1 cellular context compared by ENCODE assay signal in the genomic region with DNA sequence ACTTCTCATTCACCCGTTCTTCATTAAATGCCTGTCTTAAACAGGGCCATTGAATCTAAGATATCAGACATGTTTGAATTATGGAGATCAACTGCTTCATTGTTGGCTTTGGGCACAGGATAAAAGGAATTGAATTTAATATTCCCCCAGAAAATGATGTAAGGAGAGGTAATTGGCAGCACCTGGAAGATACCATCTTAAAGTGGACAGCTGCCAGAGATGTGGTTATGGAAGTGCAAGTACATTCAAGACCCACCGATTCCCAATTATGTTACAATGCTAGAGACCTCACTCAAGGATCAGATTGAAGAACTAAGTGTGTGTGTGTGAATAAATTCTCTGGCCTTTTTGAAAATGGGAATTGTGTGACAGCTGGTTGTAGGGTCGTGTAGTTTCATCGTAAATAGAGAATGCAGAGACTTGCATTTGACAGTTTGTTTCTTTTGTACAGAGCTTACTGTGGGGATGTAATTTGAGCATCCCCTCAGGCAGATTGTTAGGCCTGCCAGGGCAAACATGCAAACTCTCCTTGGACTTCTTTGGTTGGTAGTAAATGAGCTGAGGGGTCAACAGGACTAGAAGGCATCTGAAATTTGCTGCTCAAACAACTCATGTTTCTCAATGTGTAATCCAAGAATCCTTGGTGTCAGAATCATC.
TF ChIP-seq lines count a peak whose summit lies in the region.

No MANE protein-coding gene starts in this region.

TF ChIP-seq in HEK293, 187 proteins besides CTCF, POLR2A, EP300 and RAD21 (continued from another document and continues in another):
- TF ChIP-seq ZNF670 (tag by site-specific recombination; IDR thresholded peaks at IDR 0.05; ENCODE audit: low read depth): no peak
- no peak for TF ChIP-seq KLF9 (tag by site-specific recombination; IDR thresholded peaks at IDR 0.05; ENCODE audit: low read depth)
- TF ChIP-seq ZNF654 (tag by site-specific recombination; IDR thresholded peaks at IDR 0.05; ENCODE audit: low read depth): no peak
- no peak for TF ChIP-seq ZNF394 (tag by site-specific recombination; IDR thresholded peaks at IDR 0.05; ENCODE audit: borderline replicate concordance)
- TF ChIP-seq, protein P1, sequence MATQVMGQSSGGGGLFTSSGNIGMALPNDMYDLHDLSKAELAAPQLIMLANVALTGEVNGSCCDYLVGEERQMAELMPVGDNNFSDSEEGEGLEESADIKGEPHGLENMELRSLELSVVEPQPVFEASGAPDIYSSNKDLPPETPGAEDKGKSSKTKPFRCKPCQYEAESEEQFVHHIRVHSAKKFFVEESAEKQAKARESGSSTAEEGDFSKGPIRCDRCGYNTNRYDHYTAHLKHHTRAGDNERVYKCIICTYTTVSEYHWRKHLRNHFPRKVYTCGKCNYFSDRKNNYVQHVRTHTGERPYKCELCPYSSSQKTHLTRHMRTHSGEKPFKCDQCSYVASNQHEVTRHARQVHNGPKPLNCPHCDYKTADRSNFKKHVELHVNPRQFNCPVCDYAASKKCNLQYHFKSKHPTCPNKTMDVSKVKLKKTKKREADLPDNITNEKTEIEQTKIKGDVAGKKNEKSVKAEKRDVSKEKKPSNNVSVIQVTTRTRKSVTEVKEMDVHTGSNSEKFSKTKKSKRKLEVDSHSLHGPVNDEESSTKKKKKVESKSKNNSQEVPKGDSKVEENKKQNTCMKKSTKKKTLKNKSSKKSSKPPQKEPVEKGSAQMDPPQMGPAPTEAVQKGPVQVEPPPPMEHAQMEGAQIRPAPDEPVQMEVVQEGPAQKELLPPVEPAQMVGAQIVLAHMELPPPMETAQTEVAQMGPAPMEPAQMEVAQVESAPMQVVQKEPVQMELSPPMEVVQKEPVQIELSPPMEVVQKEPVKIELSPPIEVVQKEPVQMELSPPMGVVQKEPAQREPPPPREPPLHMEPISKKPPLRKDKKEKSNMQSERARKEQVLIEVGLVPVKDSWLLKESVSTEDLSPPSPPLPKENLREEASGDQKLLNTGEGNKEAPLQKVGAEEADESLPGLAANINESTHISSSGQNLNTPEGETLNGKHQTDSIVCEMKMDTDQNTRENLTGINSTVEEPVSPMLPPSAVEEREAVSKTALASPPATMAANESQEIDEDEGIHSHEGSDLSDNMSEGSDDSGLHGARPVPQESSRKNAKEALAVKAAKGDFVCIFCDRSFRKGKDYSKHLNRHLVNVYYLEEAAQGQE (tag by site-specific recombination; IDR thresholded peaks at IDR 0.05): peak; percentile 67
- TF ChIP-seq, protein P2, sequence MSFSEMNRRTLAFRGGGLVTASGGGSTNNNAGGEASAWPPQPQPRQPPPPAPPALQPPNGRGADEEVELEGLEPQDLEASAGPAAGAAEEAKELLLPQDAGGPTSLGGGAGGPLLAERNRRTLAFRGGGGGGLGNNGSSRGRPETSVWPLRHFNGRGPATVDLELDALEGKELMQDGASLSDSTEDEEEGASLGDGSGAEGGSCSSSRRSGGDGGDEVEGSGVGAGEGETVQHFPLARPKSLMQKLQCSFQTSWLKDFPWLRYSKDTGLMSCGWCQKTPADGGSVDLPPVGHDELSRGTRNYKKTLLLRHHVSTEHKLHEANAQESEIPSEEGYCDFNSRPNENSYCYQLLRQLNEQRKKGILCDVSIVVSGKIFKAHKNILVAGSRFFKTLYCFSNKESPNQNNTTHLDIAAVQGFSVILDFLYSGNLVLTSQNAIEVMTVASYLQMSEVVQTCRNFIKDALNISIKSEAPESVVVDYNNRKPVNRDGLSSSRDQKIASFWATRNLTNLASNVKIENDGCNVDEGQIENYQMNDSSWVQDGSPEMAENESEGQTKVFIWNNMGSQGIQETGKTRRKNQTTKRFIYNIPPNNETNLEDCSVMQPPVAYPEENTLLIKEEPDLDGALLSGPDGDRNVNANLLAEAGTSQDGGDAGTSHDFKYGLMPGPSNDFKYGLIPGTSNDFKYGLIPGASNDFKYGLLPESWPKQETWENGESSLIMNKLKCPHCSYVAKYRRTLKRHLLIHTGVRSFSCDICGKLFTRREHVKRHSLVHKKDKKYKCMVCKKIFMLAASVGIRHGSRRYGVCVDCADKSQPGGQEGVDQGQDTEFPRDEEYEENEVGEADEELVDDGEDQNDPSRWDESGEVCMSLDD (tag by site-specific recombination; IDR thresholded peaks at IDR 0.05): no peak
- no peak for TF ChIP-seq ZNF138 (tag by site-specific recombination; IDR thresholded peaks at IDR 0.05; ENCODE audit: borderline replicate concordance)
- TF ChIP-seq, protein P3, sequence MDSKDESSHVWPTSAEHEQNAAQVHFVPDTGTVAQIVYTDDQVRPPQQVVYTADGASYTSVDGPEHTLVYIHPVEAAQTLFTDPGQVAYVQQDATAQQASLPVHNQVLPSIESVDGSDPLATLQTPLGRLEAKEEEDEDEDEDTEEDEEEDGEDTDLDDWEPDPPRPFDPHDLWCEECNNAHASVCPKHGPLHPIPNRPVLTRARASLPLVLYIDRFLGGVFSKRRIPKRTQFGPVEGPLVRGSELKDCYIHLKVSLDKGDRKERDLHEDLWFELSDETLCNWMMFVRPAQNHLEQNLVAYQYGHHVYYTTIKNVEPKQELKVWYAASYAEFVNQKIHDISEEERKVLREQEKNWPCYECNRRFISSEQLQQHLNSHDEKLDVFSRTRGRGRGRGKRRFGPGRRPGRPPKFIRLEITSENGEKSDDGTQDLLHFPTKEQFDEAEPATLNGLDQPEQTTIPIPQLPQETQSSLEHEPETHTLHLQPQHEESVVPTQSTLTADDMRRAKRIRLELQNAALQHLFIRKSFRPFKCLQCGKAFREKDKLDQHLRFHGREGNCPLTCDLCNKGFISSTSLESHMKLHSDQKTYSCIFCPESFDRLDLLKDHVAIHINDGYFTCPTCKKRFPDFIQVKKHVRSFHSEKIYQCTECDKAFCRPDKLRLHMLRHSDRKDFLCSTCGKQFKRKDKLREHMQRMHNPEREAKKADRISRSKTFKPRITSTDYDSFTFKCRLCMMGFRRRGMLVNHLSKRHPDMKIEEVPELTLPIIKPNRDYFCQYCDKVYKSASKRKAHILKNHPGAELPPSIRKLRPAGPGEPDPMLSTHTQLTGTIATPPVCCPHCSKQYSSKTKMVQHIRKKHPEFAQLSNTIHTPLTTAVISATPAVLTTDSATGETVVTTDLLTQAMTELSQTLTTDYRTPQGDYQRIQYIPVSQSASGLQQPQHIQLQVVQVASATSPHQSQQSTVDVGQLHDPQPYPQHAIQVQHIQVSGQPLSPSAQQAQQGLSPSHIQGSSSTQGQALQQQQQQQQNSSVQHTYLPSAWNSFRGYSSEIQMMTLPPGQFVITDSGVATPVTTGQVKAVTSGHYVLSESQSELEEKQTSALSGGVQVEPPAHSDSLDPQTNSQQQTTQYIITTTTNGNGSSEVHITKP (tag by site-specific recombination; IDR thresholded peaks at IDR 0.05): peak; percentile 98
- peak; percentile 71 for TF ChIP-seq OSR2 (tag by site-specific recombination; IDR thresholded peaks at IDR 0.05)
- peak; percentile 17 for TF ChIP-seq ZNF785 (tag by site-specific recombination; IDR thresholded peaks at IDR 0.05)
- no peak for TF ChIP-seq SALL2 (tag by site-specific recombination; IDR thresholded peaks at IDR 0.05; ENCODE audit: borderline replicate concordance)
- peak; percentile 27; the same call in 1 of the 2 replicates for TF ChIP-seq ZNF624 (tag by site-specific recombination; IDR thresholded peaks at IDR 0.05)
- peak; percentile 53; the same call in 1 of the 2 replicates for TF ChIP-seq TRIM28 (IDR thresholded peaks at IDR 0.05; ENCODE audit: borderline replicate concordance, low read length)
- TF ChIP-seq, protein P4, sequence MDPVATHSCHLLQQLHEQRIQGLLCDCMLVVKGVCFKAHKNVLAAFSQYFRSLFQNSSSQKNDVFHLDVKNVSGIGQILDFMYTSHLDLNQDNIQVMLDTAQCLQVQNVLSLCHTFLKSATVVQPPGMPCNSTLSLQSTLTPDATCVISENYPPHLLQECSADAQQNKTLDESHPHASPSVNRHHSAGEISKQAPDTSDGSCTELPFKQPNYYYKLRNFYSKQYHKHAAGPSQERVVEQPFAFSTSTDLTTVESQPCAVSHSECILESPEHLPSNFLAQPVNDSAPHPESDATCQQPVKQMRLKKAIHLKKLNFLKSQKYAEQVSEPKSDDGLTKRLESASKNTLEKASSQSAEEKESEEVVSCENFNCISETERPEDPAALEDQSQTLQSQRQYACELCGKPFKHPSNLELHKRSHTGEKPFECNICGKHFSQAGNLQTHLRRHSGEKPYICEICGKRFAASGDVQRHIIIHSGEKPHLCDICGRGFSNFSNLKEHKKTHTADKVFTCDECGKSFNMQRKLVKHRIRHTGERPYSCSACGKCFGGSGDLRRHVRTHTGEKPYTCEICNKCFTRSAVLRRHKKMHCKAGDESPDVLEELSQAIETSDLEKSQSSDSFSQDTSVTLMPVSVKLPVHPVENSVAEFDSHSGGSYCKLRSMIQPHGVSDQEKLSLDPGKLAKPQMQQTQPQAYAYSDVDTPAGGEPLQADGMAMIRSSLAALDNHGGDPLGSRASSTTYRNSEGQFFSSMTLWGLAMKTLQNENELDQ (tag by site-specific recombination; IDR thresholded peaks at IDR 0.05; ENCODE audit: low read depth): no peak
- TF ChIP-seq ZNF23 (tag by site-specific recombination; IDR thresholded peaks at IDR 0.05; ENCODE audit: borderline replicate concordance): no peak
- no peak for TF ChIP-seq ZNF155 (tag by site-specific recombination; IDR thresholded peaks at IDR 0.05)
- no peak for TF ChIP-seq MEIS1 (CRISPR knock-in tag; IDR thresholded peaks at IDR 0.05; ENCODE audit: borderline replicate concordance)
- no peak for TF ChIP-seq SP7 (tag by site-specific recombination; IDR thresholded peaks at IDR 0.05)
- TF ChIP-seq ZNF600 (tag by site-specific recombination; IDR thresholded peaks at IDR 0.05): peak; percentile 65
- no peak for TF ChIP-seq KLF1 (tag by site-specific recombination; IDR thresholded peaks at IDR 0.05)
- TF ChIP-seq ZNF501 (tag by site-specific recombination; IDR thresholded peaks at IDR 0.05): peak; percentile 42; the same call in 1 of the 2 replicates
- no peak for TF ChIP-seq ZNF626 (tag by site-specific recombination; IDR thresholded peaks at IDR 0.05)
- no peak for TF ChIP-seq ZNF747 (tag by site-specific recombination; IDR thresholded peaks at IDR 0.05)
- no peak for TF ChIP-seq ZNF274 (IDR thresholded peaks at IDR 0.05; ENCODE audit: low read length)
- no peak for TF ChIP-seq ZNF274 (tag by site-specific recombination; IDR thresholded peaks at IDR 0.05; ENCODE audit: borderline replicate concordance)
- no peak for TF ChIP-seq ZNF37A (tag by site-specific recombination; IDR thresholded peaks at IDR 0.05)
- TF ChIP-seq, protein P5, sequence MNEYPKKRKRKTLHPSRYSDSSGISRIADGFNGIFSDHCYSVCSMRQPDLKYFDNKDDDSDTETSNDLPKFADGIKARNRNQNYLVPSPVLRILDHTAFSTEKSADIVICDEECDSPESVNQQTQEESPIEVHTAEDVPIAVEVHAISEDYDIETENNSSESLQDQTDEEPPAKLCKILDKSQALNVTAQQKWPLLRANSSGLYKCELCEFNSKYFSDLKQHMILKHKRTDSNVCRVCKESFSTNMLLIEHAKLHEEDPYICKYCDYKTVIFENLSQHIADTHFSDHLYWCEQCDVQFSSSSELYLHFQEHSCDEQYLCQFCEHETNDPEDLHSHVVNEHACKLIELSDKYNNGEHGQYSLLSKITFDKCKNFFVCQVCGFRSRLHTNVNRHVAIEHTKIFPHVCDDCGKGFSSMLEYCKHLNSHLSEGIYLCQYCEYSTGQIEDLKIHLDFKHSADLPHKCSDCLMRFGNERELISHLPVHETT (tag by site-specific recombination; IDR thresholded peaks at IDR 0.05): no peak
- TF ChIP-seq, protein P6, sequence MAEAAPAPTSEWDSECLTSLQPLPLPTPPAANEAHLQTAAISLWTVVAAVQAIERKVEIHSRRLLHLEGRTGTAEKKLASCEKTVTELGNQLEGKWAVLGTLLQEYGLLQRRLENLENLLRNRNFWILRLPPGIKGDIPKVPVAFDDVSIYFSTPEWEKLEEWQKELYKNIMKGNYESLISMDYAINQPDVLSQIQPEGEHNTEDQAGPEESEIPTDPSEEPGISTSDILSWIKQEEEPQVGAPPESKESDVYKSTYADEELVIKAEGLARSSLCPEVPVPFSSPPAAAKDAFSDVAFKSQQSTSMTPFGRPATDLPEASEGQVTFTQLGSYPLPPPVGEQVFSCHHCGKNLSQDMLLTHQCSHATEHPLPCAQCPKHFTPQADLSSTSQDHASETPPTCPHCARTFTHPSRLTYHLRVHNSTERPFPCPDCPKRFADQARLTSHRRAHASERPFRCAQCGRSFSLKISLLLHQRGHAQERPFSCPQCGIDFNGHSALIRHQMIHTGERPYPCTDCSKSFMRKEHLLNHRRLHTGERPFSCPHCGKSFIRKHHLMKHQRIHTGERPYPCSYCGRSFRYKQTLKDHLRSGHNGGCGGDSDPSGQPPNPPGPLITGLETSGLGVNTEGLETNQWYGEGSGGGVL (tag by site-specific recombination; IDR thresholded peaks at IDR 0.05): no peak
- no peak for TF ChIP-seq ZNF621 (tag by site-specific recombination; IDR thresholded peaks at IDR 0.05)
- TF ChIP-seq ZNF549 (tag by site-specific recombination; IDR thresholded peaks at IDR 0.05): no peak
- TF ChIP-seq, protein P7, sequence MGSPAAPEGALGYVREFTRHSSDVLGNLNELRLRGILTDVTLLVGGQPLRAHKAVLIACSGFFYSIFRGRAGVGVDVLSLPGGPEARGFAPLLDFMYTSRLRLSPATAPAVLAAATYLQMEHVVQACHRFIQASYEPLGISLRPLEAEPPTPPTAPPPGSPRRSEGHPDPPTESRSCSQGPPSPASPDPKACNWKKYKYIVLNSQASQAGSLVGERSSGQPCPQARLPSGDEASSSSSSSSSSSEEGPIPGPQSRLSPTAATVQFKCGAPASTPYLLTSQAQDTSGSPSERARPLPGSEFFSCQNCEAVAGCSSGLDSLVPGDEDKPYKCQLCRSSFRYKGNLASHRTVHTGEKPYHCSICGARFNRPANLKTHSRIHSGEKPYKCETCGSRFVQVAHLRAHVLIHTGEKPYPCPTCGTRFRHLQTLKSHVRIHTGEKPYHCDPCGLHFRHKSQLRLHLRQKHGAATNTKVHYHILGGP (tag by site-specific recombination; IDR thresholded peaks at IDR 0.05): peak; percentile 96
- TF ChIP-seq, protein P8, sequence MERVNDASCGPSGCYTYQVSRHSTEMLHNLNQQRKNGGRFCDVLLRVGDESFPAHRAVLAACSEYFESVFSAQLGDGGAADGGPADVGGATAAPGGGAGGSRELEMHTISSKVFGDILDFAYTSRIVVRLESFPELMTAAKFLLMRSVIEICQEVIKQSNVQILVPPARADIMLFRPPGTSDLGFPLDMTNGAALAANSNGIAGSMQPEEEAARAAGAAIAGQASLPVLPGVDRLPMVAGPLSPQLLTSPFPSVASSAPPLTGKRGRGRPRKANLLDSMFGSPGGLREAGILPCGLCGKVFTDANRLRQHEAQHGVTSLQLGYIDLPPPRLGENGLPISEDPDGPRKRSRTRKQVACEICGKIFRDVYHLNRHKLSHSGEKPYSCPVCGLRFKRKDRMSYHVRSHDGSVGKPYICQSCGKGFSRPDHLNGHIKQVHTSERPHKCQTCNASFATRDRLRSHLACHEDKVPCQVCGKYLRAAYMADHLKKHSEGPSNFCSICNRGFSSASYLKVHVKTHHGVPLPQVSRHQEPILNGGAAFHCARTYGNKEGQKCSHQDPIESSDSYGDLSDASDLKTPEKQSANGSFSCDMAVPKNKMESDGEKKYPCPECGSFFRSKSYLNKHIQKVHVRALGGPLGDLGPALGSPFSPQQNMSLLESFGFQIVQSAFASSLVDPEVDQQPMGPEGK (tag by site-specific recombination; IDR thresholded peaks at IDR 0.05): 0 out of 2 replicates have a peak, but pooled peaks have one; percentile 38
- TF ChIP-seq ZNF629 (tag by site-specific recombination; IDR thresholded peaks at IDR 0.05): 0 out of 2 replicates have a peak, but pooled peaks have one; percentile 20
